ENCODE assay signal across 7 cellular contexts in the genomic region with DNA sequence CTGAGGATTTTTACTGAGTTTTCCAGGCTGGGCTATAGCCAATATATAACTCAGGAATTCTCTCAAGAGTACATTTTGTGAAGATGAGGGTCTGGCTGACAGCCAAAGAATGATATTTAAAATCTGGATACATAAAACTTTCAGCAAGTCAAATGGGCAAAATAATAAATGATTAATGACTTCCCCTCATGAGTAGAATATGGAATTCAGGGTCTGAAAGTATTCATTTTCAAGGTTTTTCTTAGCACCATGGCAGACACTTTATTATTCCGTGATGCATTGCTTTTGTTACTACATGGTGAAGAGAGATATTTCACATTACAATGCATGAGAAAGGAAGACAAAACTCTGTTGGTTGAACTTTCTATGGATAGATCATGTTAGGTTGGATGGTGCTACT. TPM values are rescaled to one million over a fixed set of nuclear protein-coding genes. Genes with fewer than 3 reads are reported as not detected.
"Had no signal": no experiment of that assay in that cellular context is flagged by ENCODE, and none has a peak within 500 bp of the region (broad histone marks: within the 10 kb centered on the region; RNA-seq: fewer than 3 reads in every experiment).

No MANE protein-coding gene starts in this region.

- H3K4me1 ChIP-seq: HAP-1 had no signal

- H3K9me3 ChIP-seq: HAP-1 had no signal

- H3K27ac Mint-ChIP-seq: HFFc6 had no signal

- H3K27ac ChIP-seq: GM23248 had no signal

- DNase-seq: GM23248, GOT3, H7, HFFc6, IMR-90 had no signal

- H3K9me3 Mint-ChIP-seq: HFFc6 had no signal

- H3K4me3 Mint-ChIP-seq: HFFc6 had no signal

- H3K36me3 ChIP-seq: HAP-1 had no signal

- H3K4me3 ChIP-seq: GM23248, HAP-1 had no signal

RNA-seq across cellular contexts. Expression of a gene that starts 7.9 kb away (rescaled TPM):
- total RNA-seq: GM23248, H7, HFFc6, HT-29, IMR-90 had no signal
